ENCODE assay signal across 8 cellular contexts in the genomic region with DNA sequence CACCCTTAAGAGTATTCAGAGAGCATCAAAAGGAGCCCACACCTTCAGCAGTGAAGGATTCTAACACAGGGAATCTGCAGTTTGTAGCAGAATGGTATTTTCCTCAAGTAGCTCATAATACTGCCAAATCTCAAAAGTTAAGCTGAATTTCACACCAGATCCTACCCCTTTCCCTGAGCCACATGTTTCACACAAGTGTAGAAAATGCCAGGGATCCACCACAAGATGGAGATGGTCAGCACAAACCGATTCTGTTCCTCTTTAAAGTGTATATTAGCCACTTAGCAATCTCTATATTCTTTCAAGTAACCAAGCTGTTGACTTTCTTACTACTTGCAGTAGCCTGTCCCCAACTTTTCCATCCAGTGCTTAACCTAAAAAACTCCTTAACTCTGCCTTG. TPM values are rescaled to one million over a fixed set of nuclear protein-coding genes. Genes with fewer than 3 reads are reported as not detected.
DNase-seq lines count a peak whose midpoint lies in the region; ATAC-seq and TF ChIP-seq lines count a peak whose summit lies in the region.

No MANE protein-coding gene starts in this region.

- H4K20me1 ChIP-seq in GM23248 (ENCODE audit: insufficient read depth) (no peaks in the 10 kb centered on the region), hepatocyte (ENCODE audit: insufficient read depth, poor library complexity, severe bottlenecking) (peaks cover 8% of the 10 kb centered on the region)

- no peaks in the 10 kb centered on the region for H3K27me3 ChIP-seq in GM23248 (replicated peaks; ENCODE audit: insufficient read depth)
- no peaks in the 10 kb centered on the region for H3K27me3 ChIP-seq in hepatocyte
- H3K27me3 ChIP-seq in colonic mucosa: no peaks in the 10 kb centered on the region

- H3K4me3 ChIP-seq in GM23248 (no peak overlapping the region), hepatocyte (no peak overlapping the region), colonic mucosa (no peak overlapping the region)

- intact Hi-C loops in colonic mucosa (cut with DNase I): loop anchor here (5.0 kb wide), 1 partner anchor 42 kb away; no protein-coding TSS in a partner anchor

- ATAC-seq in SK-N-SH treated with all-trans-retinoic acid at 6 μM for 48 hours (peak; percentile 53), HG03039 (IDR thresholded peaks at IDR 0.05; ENCODE audit: unreplicated experiment) (no peak), HG02623 (IDR thresholded peaks at IDR 0.05; ENCODE audit: unreplicated experiment) (no peak), GM19324 (IDR thresholded peaks at IDR 0.05; ENCODE audit: low FRiP score, unreplicated experiment) (no peak)

- no peak overlapping the region for H3K27ac ChIP-seq in GM23248
- no peak overlapping the region for H3K27ac ChIP-seq in hepatocyte
- no peak overlapping the region for H3K27ac ChIP-seq in colonic mucosa

- H3K36me3 ChIP-seq in GM23248 (ENCODE audit: low read depth) (peaks cover 50% of the 10 kb centered on the region), hepatocyte (replicated peaks; ENCODE audit: insufficient read depth, low read depth) (no peaks in the 10 kb centered on the region), colonic mucosa (peaks cover 5% of the 10 kb centered on the region)

- H3K9me2 ChIP-seq in GM23248 (ENCODE audit: insufficient read depth): no peaks in the 10 kb centered on the region
- H3K9me2 ChIP-seq in hepatocyte (replicated peaks; ENCODE audit: insufficient read depth): no peaks in the 10 kb centered on the region

- no peaks in the 10 kb centered on the region for H3K79me2 ChIP-seq in GM23248 (ENCODE audit: insufficient read depth)
- no peaks in the 10 kb centered on the region for H3K79me2 ChIP-seq in hepatocyte

- H3K4me2 ChIP-seq in GM23248 (ENCODE audit: unreplicated experiment): no peak overlapping the region
- no peak overlapping the region for H3K4me2 ChIP-seq in hepatocyte

- H3K9me3 ChIP-seq in GM23248 (ENCODE audit: low read depth) (no peaks in the 10 kb centered on the region), hepatocyte (ENCODE audit: low read depth) (no peaks in the 10 kb centered on the region), colonic mucosa (no peaks in the 10 kb centered on the region)

- H3K9ac ChIP-seq in GM23248 (no peak overlapping the region), colonic mucosa (ENCODE audit: low read depth in 2 of 2, low read length in 2 of 2) (no peak overlapping the region)

- in situ Hi-C loops in GM23248 (cut with MboI): no loop called here

- peak; percentile 57 for DNase-seq in Ammon's horn (ENCODE audit: low spot score)
- peak; percentile 45 for DNase-seq in GM23248
- DNase-seq in hepatocyte (ENCODE audit: low spot score): no peak
- no peak for DNase-seq in colonic mucosa

- H2AFZ ChIP-seq in GM23248 (no peak overlapping the region), hepatocyte (no peak overlapping the region)

- H3F3A ChIP-seq in GM23248 (ENCODE audit: insufficient read depth): peaks cover 27% of the 10 kb centered on the region

- 0 to 3% methylated on average over 1 of the region's 1 CpG for WGBS in GM23248 (ENCODE audit: low coverage in 1 of 2, low lambda C conversion rate in 2 of 2, missing lambda C conversion rate in 2 of 2), 2 experiments
- 46% methylated on average over 1 of the region's 1 CpG for WGBS in hepatocyte (ENCODE audit: low lambda C conversion rate, missing lambda C conversion rate)

- H3K4me1 ChIP-seq in GM23248 (ENCODE audit: insufficient read depth) (no peaks in the 10 kb centered on the region), hepatocyte (ENCODE audit: insufficient read depth) (peaks cover 6% of the 10 kb centered on the region), colonic mucosa (no peaks in the 10 kb centered on the region)

- peak; percentile 44 for TF ChIP-seq CTCF in hepatocyte (IDR thresholded peaks at IDR 0.05; ENCODE audit: poor library complexity)
- TF ChIP-seq CTCF in colonic mucosa (IDR thresholded peaks at IDR 0.05): no peak

TF ChIP-seq in SK-N-SH treated with all-trans-retinoic acid at 6 μM for 48 hours, 23 proteins besides CTCF, POLR2A, EP300 and RAD21:
- TF ChIP-seq CSDC2 (CRISPR knock-in tag; IDR thresholded peaks at IDR 0.05) (no peak), SNAI2 (CRISPR knock-in tag; IDR thresholded peaks at IDR 0.05) (no peak), ZFP30 (CRISPR knock-in tag; IDR thresholded peaks at IDR 0.05) (no peak), TSHZ2 (CRISPR knock-in tag; IDR thresholded peaks at IDR 0.05) (no peak), ISL1 (CRISPR knock-in tag; IDR thresholded peaks at IDR 0.05) (no peak), PATZ1 (CRISPR knock-in tag; IDR thresholded peaks at IDR 0.05; ENCODE audit: borderline replicate concordance) (no peak), POU6F1 (CRISPR knock-in tag; IDR thresholded peaks at IDR 0.05; ENCODE audit: borderline replicate concordance, low read depth) (no peak), ZC3H10 (CRISPR knock-in tag; IDR thresholded peaks at IDR 0.05) (no peak), ZNF8 (CRISPR knock-in tag; IDR thresholded peaks at IDR 0.05) (no peak), PPARA (CRISPR knock-in tag; IDR thresholded peaks at IDR 0.05; ENCODE audit: borderline replicate concordance) (no peak), ARNTL (CRISPR knock-in tag; IDR thresholded peaks at IDR 0.05; ENCODE audit: borderline replicate concordance, low read depth) (no peak), OSR1 (CRISPR knock-in tag; IDR thresholded peaks at IDR 0.05) (no peak), ZFP3 (CRISPR knock-in tag; IDR thresholded peaks at IDR 0.05) (no peak)
- TF ChIP-seq, protein P1, sequence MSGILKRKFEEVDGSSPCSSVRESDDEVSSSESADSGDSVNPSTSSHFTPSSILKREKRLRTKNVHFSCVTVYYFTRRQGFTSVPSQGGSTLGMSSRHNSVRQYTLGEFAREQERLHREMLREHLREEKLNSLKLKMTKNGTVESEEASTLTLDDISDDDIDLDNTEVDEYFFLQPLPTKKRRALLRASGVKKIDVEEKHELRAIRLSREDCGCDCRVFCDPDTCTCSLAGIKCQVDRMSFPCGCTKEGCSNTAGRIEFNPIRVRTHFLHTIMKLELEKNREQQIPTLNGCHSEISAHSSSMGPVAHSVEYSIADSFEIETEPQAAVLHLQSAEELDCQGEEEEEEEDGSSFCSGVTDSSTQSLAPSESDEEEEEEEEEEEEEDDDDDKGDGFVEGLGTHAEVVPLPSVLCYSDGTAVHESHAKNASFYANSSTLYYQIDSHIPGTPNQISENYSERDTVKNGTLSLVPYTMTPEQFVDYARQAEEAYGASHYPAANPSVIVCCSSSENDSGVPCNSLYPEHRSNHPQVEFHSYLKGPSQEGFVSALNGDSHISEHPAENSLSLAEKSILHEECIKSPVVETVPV (CRISPR knock-in tag; IDR thresholded peaks at IDR 0.05): no peak

RNA-seq across cellular contexts. Expression of gene GINS2, which starts 13.2 kb away (rescaled TPM):
- total RNA-seq in GM23248 (2014; rRNA removed; shearing (Covaris generic)): 3.8 and 9.9 TPM in 2 replicates
- polyA plus RNA-seq in GM23248 (2016; fragmentation: Nextera tagmentation; extraction: Ambion mirVana) (6.5 and 8.9 TPM in 2 replicates), hepatocyte (7.5 and 8.0 TPM in 2 replicates)
- total RNA-seq in hepatocyte (6.1 and 6.3 TPM in 2 replicates), colonic mucosa (10 to 100 TPM in 1 of 2 donors, 1 to 10 TPM in 1; 6.1 to 39.9 TPM)

Comparison
In these comparisons a context has a peak if more than half of its experiments do, and no peak if none do; other contexts are left out.
1. DNase-seq: peak in Ammon's horn (single experiment) and GM23248 (single experiment); none in hepatocyte (single experiment) and colonic mucosa (single experiment).